In genomic region chr2:162317058-162317742, GRCh38 we compare ENCODE assay signal across 8 cellular contexts. TPM values are rescaled to one million over a fixed set of nuclear protein-coding genes. Genes with fewer than 3 reads are reported as not detected.
DNase-seq lines count a peak whose midpoint lies in the region; ATAC-seq and TF ChIP-seq lines count a peak whose summit lies in the region.

No MANE protein-coding gene starts in this region.

- H3K27me3 Mint-ChIP-seq in natural killer cell treated with Interleukin-12 subunit alpha and Interleukin-12 subunit beta and Interleukin-15 and Interleukin-18, amount 100 ng/mL, for 72 hours: no peaks in the 10 kb centered on the region

- H3K4me3 ChIP-seq in colonic mucosa: peak overlapping the region; percentile 78

- H3K27ac Mint-ChIP-seq in natural killer cell treated with Interleukin-12 subunit alpha and Interleukin-12 subunit beta and Interleukin-15 and Interleukin-18, amount 100 ng/mL, for 72 hours: peak overlapping the region; percentile 89 to 95

- H3K4me1 ChIP-seq in colonic mucosa: no peaks in the 10 kb centered on the region

- H3K4me3 Mint-ChIP-seq in natural killer cell treated with Interleukin-12 subunit alpha and Interleukin-12 subunit beta and Interleukin-15 and Interleukin-18, amount 100 ng/mL, for 72 hours: peak overlapping the region; percentile 90

- no peaks in the 10 kb centered on the region for H3K9me3 Mint-ChIP-seq in natural killer cell treated with Interleukin-12 subunit alpha and Interleukin-12 subunit beta and Interleukin-15 and Interleukin-18, amount 100 ng/mL, for 72 hours

- H3K9ac ChIP-seq in colonic mucosa (ENCODE audit: low read depth in 2 of 2, low read length in 2 of 2): peak overlapping the region in 1 of 2 donors; percentile 92

- intact Hi-C loops in colonic mucosa (cut with DNase I): no loop called here
- intact Hi-C loops in posterior cingulate gyrus (cut with DNase I): no loop called here

- TF ChIP-seq CTCF in C4-2B (conservative IDR thresholded peaks at IDR 0.05): no peak
- no peak for TF ChIP-seq CTCF in colonic mucosa (IDR thresholded peaks at IDR 0.05)

- H3K27me3 ChIP-seq in colonic mucosa: no peaks in the 10 kb centered on the region

- H3K4me1 Mint-ChIP-seq in natural killer cell treated with Interleukin-12 subunit alpha and Interleukin-12 subunit beta and Interleukin-15 and Interleukin-18, amount 100 ng/mL, for 72 hours (ENCODE audit: low read depth in 2 of 2): peaks cover 43 to 44% of the 10 kb centered on the region in 2 donors

- H3K36me3 ChIP-seq in KOPT-K1 (ENCODE audit: insufficient read depth, low read length) (no peaks in the 10 kb centered on the region), colonic mucosa (no peaks in the 10 kb centered on the region)

- H3K27ac ChIP-seq in C4-2B (peak overlapping the region; percentile 73; the same call in 1 of the 2 replicates), KOPT-K1 (ENCODE audit: low read depth, low read length, poor library complexity, severe bottlenecking) (peak overlapping the region; percentile 82), colonic mucosa (peak overlapping the region; percentile 90)

- H3K36me3 Mint-ChIP-seq in natural killer cell treated with Interleukin-12 subunit alpha and Interleukin-12 subunit beta and Interleukin-15 and Interleukin-18, amount 100 ng/mL, for 72 hours: no peaks in the 10 kb centered on the region

- no peak for ATAC-seq in natural killer cell treated with Interleukin-12 subunit alpha and Interleukin-12 subunit beta and Interleukin-15 and Interleukin-18, amount 100 ng/mL, for 72 hours
- ATAC-seq in GM19351 (IDR thresholded peaks at IDR 0.05; ENCODE audit: unreplicated experiment): no peak

- H3K9me3 ChIP-seq in KOPT-K1 (ENCODE audit: insufficient read depth, low read length, poor library complexity, severe bottlenecking) (no peaks in the 10 kb centered on the region), colonic mucosa (no peaks in the 10 kb centered on the region)

- no peak for DNase-seq in colonic mucosa
- no peak for DNase-seq in natural killer cell treated with Interleukin-12 subunit alpha and Interleukin-12 subunit beta and Interleukin-15 and Interleukin-18, amount 100 ng/mL, for 72 hours (ENCODE audit: low spot score)
- no peak for DNase-seq in NCI-H526 (lab: John Stamatoyannopoulos, UW)
- no peak for DNase-seq in posterior cingulate gyrus
- DNase-seq in NCI-H2081 treated with DMSO at 0.1 percent for 48 hours (lab: John Stamatoyannopoulos, UW): no peak

RNA-seq across cellular contexts. Expression of gene IFIH1, which starts 1.3 kb away (rescaled TPM):
- 10 to 100 TPM; 16.1 to 21.1 TPM for total RNA-seq in colonic mucosa
- 10 to 100 TPM; 26.7 to 30.9 TPM for total RNA-seq in natural killer cell treated with Interleukin-12 subunit alpha and Interleukin-12 subunit beta and Interleukin-15 and Interleukin-18, amount 100 ng/mL, for 72 hours

RNA-seq across cellular contexts. Expression of gene GCA, which starts 26.7 kb away (rescaled TPM):
- total RNA-seq in colonic mucosa: 10 to 100 TPM; 22.1 to 30.9 TPM
- total RNA-seq in natural killer cell treated with Interleukin-12 subunit alpha and Interleukin-12 subunit beta and Interleukin-15 and Interleukin-18, amount 100 ng/mL, for 72 hours: 1 to 10 TPM; 3.4 to 5.8 TPM
